ENCODE assay signal across 1 cellular context in genomic region chr6:42774201-42774600, GRCh38.
TF ChIP-seq lines count a peak whose summit lies in the region.

No MANE protein-coding gene starts in this region.

TF ChIP-seq in WTC11, 78 proteins besides CTCF, POLR2A, EP300 and RAD21 (continued from another document):
- TF ChIP-seq ARID4B (CRISPR knock-in tag; IDR thresholded peaks at IDR 0.05; ENCODE audit: borderline replicate concordance), result no peak
- no peak for TF ChIP-seq ZNF423 (CRISPR knock-in tag; IDR thresholded peaks at IDR 0.05)
- no peak for TF ChIP-seq E2F4 (CRISPR knock-in tag; IDR thresholded peaks at IDR 0.05; ENCODE audit: borderline replicate concordance, low read depth)
- no peak for TF ChIP-seq ZNF281 (CRISPR knock-in tag; IDR thresholded peaks at IDR 0.05)
- TF ChIP-seq FOXK1 (CRISPR knock-in tag; IDR thresholded peaks at IDR 0.05), result no peak
- TF ChIP-seq ATF1 (CRISPR knock-in tag; IDR thresholded peaks at IDR 0.05), result no peak
- TF ChIP-seq TEAD1 (CRISPR knock-in tag; IDR thresholded peaks at IDR 0.05), result no peak
- no peak for TF ChIP-seq OVOL2 (CRISPR knock-in tag; IDR thresholded peaks at IDR 0.05; ENCODE audit: borderline replicate concordance)
- no peak for TF ChIP-seq JAZF1 (CRISPR knock-in tag; IDR thresholded peaks at IDR 0.05)
- TF ChIP-seq USF2 (CRISPR knock-in tag; IDR thresholded peaks at IDR 0.05), result no peak
- no peak for TF ChIP-seq SMAD3 (CRISPR knock-in tag; IDR thresholded peaks at IDR 0.05; ENCODE audit: borderline replicate concordance)
- TF ChIP-seq ZSCAN18 (CRISPR knock-in tag; IDR thresholded peaks at IDR 0.05), result no peak
